20 cellular contexts compared by ENCODE assay signal in genomic region chr4:185322805-185323204, GRCh38.
"Had no signal": no experiment of that assay in that cellular context is flagged by ENCODE, and none has a peak within 500 bp of the region (broad histone marks: within the 10 kb centered on the region; RNA-seq: fewer than 3 reads in every experiment).

No MANE protein-coding gene starts in this region.

- H3K9me3 ChIP-seq: heart left ventricle, mucosa of descending colon, ovary, right atrium auricular region, sigmoid colon, suprapubic skin, thyroid gland, upper lobe of left lung, uterus had no signal

- H3K27me3 Mint-ChIP-seq: naive thymus-derived CD8-positive, alpha-beta T cell had no signal

- H3K27me3 ChIP-seq: heart left ventricle, ovary, right atrium auricular region, sigmoid colon, suprapubic skin, thyroid gland, upper lobe of left lung, uterus had no signal

- H3K4me3 ChIP-seq: coronary artery, heart left ventricle, mucosa of descending colon, ovary, right atrium auricular region, sigmoid colon, suprapubic skin, thyroid gland, upper lobe of left lung, uterus had no signal

- H3K4me3 Mint-ChIP-seq: naive thymus-derived CD8-positive, alpha-beta T cell; neural crest cell; stimulated activated effector memory CD8-positive, alpha-beta T cell treated with anti-CD3 and anti-CD28 coated beads, Interleukin-12 subunit alpha, Interleukin-12 subunit beta, amount 100 ng/mL, for 72 hours had no signal

- DNase-seq: effector CD4-positive, alpha-beta T cell; heart left ventricle; hippocampal formation; kidney glomerular epithelial cell; mucosa of descending colon; naive thymus-derived CD8-positive, alpha-beta T cell; ovary; sigmoid colon; small intestine; stimulated activated CD4-positive, alpha-beta T cell treated with anti-CD3 and anti-CD28 coated beads, Interleukin-4, amount 100 ng/mL, for 1 hour; stimulated activated CD8-positive, alpha-beta memory T cell treated with anti-CD3 and anti-CD28 coated beads, Interleukin-4, amount 100 ng/mL, for 48 hours; stimulated activated naive CD8-positive, alpha-beta T cell treated with anti-CD3 and anti-CD28 coated beads, Interleukin-15, Interleukin-2, amounts not matched to agents 100 U/mL and 50 U/mL, for 24 hours; thyroid gland; upper lobe of left lung; uterus had no signal

- H3K9me3 Mint-ChIP-seq: naive thymus-derived CD8-positive, alpha-beta T cell; stimulated activated effector memory CD8-positive, alpha-beta T cell treated with anti-CD3 and anti-CD28 coated beads, Interleukin-12 subunit alpha, Interleukin-12 subunit beta, amount 100 ng/mL, for 72 hours had no signal

- H3K27ac Mint-ChIP-seq: naive thymus-derived CD8-positive, alpha-beta T cell; stimulated activated effector memory CD8-positive, alpha-beta T cell treated with anti-CD3 and anti-CD28 coated beads, Interleukin-12 subunit alpha, Interleukin-12 subunit beta, amount 100 ng/mL, for 72 hours had no signal

- H3K4me1 ChIP-seq: upper lobe of left lung, uterus had no signal

- H3K36me3 ChIP-seq: ovary, thyroid gland, uterus had no signal

- H3K27ac ChIP-seq: coronary artery, heart left ventricle, ovary, right atrium auricular region, suprapubic skin, thyroid gland, upper lobe of left lung, uterus had no signal
